8 cellular contexts compared by ENCODE assay signal in genomic region chr20:50913976-50914375, GRCh38. TPM values are rescaled to one million over a fixed set of nuclear protein-coding genes. Genes with fewer than 3 reads are reported as not detected.
A peak's percentile ranks its signal among the peaks of the same experiment; 100 is the strongest.
DNase-seq lines count a peak whose midpoint lies in the region; FAIRE-seq and TF ChIP-seq lines count a peak whose summit lies in the region.

No MANE protein-coding gene starts in this region.

- peak; percentile 5 for FAIRE-seq in GM12892 (lab: Jason Lieb, UNC)

- H2AFZ ChIP-seq in ACC112 (ENCODE audit: low read length, unreplicated experiment): no peak overlapping the region

- no peak for TF ChIP-seq POLR2A in GM12892 (IDR thresholded peaks at IDR 0.05; ENCODE audit: low read depth, low read length)

- H3K79me2 ChIP-seq in ACC112 (ENCODE audit: control insufficient read depth, insufficient read depth, low read length, unreplicated experiment): peaks cover 95% of the 10 kb centered on the region

- DNase-seq in GM12892 (ENCODE audit: insufficient read length) (no peak), SW480 (ENCODE audit: low spot score) (peak; percentile 28), foreskin melanocyte (peak; percentile 32), islet precursor cell (no peak), NCI-H2227 (lab: John Stamatoyannopoulos, UW; ENCODE audit: unreplicated experiment) (no peak), HuH-7 (ENCODE audit: low spot score) (no peak), NCI-H510A treated with DMSO at 0.1 percent for 48 hours (lab: John Stamatoyannopoulos, UW) (no peak)

- peak overlapping the region; percentile 64 for H3K27ac ChIP-seq in ACC112 (ENCODE audit: low read depth, low read length)

- H3K27me3 ChIP-seq in ACC112 (ENCODE audit: insufficient read depth, low read length): no peaks in the 10 kb centered on the region

- H3K4me1 ChIP-seq in ACC112 (ENCODE audit: control insufficient read depth, insufficient read depth, low read length, unreplicated experiment): peaks cover 65% of the 10 kb centered on the region

- no peak overlapping the region for H3K4me3 ChIP-seq in ACC112 (ENCODE audit: low read depth, low read length)

- H3K36me3 ChIP-seq in ACC112 (ENCODE audit: insufficient read depth, low read length): no peaks in the 10 kb centered on the region

RNA-seq across cellular contexts. Expression of gene ADNP, which starts 17.3 kb away (rescaled TPM):
- polyA plus RNA-seq in GM12892 (2012; ENCODE audit: missing spikeins): 38.1 TPM

RNA-seq across cellular contexts. Expression of gene DPM1, which starts 44.4 kb away (rescaled TPM):
- 90.4 TPM for polyA plus RNA-seq in GM12892 (2012; ENCODE audit: missing spikeins)

RNA-seq across cellular contexts. Expression of gene MOCS3, which starts 44.6 kb away (rescaled TPM):
- polyA plus RNA-seq in GM12892 (2012; ENCODE audit: missing spikeins): 1.9 TPM

Comparison
In these comparisons a context has a peak if more than half of its experiments do, and no peak if none do; other contexts are left out.
1. DNase-seq: peak in SW480 (single experiment) and foreskin melanocyte (single experiment); none in GM12892 (single experiment), islet precursor cell (single experiment), NCI-H2227 (single experiment), HuH-7 (single experiment) and NCI-H510A treated with DMSO at 0.1 percent for 48 hours (single experiment).